In the genomic region with DNA sequence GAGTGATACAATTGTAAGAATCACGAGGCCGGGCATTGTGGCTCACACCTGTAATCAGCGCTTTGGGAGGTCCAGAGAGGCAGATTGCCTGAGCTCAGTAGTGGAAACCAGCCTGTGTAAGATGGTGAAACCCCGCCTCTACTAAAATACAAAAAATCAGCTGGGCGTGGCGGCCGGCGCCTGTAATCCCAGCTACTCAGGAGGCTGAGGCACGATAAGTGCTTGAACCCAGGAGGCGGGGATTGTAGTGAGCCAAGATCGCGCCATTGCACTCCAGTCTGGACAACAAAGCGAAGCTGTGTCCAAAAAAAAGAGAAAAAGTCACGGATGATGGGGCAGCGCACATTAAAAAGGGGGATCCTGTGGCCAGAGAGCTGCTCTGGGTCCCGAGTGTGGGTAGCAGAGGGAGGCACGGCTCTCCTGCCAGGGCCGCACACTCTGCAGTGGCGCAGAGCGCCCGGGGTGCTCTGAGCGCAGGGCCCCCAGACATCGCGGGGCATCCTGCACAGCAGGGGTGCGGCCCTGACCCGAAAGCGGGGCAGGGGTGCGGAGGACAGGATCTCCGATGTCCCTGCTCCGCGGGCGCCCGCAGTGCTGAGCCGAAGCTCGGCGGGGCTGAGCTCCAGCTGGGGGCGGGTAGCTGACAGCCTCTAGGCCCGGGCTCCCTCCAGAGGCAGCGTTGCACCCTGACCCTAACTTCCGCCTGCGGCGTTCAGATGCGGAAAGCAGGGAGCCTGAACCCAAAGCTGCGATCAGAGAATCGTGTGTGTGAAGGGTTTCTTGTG, we compare ENCODE assay signal across 1 cellular context.
TF ChIP-seq lines count a peak whose summit lies in the region.

No MANE protein-coding gene starts in this region.

TF ChIP-seq in HepG2, 621 proteins besides CTCF, POLR2A, EP300 and RAD21 (continued from another document):
- TF ChIP-seq, protein P1, sequence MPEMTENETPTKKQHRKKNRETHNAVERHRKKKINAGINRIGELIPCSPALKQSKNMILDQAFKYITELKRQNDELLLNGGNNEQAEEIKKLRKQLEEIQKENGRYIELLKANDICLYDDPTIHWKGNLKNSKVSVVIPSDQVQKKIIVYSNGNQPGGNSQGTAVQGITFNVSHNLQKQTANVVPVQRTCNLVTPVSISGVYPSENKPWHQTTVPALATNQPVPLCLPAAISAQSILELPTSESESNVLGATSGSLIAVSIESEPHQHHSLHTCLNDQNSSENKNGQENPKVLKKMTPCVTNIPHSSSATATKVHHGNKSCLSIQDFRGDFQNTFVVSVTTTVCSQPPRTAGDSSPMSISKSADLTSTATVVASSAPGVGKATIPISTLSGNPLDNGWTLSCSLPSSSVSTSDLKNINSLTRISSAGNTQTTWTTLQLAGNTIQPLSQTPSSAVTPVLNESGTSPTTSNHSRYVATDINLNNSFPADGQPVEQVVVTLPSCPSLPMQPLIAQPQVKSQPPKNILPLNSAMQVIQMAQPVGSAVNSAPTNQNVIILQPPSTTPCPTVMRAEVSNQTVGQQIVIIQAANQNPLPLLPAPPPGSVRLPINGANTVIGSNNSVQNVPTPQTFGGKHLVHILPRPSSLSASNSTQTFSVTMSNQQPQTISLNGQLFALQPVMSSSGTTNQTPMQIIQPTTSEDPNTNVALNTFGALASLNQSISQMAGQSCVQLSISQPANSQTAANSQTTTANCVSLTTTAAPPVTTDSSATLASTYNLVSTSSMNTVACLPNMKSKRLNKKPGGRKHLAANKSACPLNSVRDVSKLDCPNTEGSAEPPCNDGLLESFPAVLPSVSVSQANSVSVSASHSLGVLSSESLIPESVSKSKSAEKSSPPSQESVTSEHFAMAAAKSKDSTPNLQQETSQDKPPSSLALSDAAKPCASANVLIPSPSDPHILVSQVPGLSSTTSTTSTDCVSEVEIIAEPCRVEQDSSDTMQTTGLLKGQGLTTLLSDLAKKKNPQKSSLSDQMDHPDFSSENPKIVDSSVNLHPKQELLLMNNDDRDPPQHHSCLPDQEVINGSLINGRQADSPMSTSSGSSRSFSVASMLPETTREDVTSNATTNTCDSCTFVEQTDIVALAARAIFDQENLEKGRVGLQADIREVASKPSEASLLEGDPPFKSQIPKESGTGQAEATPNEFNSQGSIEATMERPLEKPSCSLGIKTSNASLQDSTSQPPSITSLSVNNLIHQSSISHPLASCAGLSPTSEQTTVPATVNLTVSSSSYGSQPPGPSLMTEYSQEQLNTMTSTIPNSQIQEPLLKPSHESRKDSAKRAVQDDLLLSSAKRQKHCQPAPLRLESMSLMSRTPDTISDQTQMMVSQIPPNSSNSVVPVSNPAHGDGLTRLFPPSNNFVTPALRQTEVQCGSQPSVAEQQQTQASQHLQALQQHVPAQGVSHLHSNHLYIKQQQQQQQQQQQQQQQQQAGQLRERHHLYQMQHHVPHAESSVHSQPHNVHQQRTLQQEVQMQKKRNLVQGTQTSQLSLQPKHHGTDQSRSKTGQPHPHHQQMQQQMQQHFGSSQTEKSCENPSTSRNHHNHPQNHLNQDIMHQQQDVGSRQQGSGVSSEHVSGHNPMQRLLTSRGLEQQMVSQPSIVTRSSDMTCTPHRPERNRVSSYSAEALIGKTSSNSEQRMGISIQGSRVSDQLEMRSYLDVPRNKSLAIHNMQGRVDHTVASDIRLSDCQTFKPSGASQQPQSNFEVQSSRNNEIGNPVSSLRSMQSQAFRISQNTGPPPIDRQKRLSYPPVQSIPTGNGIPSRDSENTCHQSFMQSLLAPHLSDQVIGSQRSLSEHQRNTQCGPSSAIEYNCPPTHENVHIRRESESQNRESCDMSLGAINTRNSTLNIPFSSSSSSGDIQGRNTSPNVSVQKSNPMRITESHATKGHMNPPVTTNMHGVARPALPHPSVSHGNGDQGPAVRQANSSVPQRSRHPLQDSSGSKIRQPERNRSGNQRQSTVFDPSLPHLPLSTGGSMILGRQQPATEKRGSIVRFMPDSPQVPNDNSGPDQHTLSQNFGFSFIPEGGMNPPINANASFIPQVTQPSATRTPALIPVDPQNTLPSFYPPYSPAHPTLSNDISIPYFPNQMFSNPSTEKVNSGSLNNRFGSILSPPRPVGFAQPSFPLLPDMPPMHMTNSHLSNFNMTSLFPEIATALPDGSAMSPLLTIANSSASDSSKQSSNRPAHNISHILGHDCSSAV (CRISPR knock-in tag; IDR thresholded peaks at IDR 0.05; ENCODE audit: borderline replicate concordance), result no peak
- TF ChIP-seq, protein P2, sequence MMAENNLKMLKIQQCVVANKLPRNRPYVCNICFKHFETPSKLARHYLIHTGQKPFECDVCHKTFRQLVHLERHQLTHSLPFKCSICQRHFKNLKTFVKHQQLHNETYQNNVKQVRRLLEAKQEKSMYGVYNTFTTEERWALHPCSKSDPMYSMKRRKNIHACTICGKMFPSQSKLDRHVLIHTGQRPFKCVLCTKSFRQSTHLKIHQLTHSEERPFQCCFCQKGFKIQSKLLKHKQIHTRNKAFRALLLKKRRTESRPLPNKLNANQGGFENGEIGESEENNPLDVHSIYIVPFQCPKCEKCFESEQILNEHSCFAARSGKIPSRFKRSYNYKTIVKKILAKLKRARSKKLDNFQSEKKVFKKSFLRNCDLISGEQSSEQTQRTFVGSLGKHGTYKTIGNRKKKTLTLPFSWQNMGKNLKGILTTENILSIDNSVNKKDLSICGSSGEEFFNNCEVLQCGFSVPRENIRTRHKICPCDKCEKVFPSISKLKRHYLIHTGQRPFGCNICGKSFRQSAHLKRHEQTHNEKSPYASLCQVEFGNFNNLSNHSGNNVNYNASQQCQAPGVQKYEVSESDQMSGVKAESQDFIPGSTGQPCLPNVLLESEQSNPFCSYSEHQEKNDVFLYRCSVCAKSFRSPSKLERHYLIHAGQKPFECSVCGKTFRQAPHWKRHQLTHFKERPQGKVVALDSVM (CRISPR knock-in tag; IDR thresholded peaks at IDR 0.05), result 0 out of 2 replicates have a peak, but pooled peaks have one; percentile 27
- TF ChIP-seq, protein P3, sequence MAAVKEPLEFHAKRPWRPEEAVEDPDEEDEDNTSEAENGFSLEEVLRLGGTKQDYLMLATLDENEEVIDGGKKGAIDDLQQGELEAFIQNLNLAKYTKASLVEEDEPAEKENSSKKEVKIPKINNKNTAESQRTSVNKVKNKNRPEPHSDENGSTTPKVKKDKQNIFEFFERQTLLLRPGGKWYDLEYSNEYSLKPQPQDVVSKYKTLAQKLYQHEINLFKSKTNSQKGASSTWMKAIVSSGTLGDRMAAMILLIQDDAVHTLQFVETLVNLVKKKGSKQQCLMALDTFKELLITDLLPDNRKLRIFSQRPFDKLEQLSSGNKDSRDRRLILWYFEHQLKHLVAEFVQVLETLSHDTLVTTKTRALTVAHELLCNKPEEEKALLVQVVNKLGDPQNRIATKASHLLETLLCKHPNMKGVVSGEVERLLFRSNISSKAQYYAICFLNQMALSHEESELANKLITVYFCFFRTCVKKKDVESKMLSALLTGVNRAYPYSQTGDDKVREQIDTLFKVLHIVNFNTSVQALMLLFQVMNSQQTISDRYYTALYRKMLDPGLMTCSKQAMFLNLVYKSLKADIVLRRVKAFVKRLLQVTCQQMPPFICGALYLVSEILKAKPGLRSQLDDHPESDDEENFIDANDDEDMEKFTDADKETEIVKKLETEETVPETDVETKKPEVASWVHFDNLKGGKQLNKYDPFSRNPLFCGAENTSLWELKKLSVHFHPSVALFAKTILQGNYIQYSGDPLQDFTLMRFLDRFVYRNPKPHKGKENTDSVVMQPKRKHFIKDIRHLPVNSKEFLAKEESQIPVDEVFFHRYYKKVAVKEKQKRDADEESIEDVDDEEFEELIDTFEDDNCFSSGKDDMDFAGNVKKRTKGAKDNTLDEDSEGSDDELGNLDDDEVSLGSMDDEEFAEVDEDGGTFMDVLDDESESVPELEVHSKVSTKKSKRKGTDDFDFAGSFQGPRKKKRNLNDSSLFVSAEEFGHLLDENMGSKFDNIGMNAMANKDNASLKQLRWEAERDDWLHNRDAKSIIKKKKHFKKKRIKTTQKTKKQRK (IDR thresholded peaks at IDR 0.05; ENCODE audit: low read length), result no peak
- TF ChIP-seq HNRNPL (IDR thresholded peaks at IDR 0.05; ENCODE audit: low read depth, low read length), result no peak
- no peak for TF ChIP-seq SIX4 (CRISPR knock-in tag; IDR thresholded peaks at IDR 0.05)
- no peak for TF ChIP-seq TSC22D2 (CRISPR knock-in tag; IDR thresholded peaks at IDR 0.05; ENCODE audit: borderline replicate concordance)
- TF ChIP-seq ZNF234 (CRISPR knock-in tag; conservative IDR thresholded peaks at IDR 0.05), result no peak
- peak; percentile 28; the same call in 1 of the 2 replicates for TF ChIP-seq ZFX (CRISPR knock-in tag; IDR thresholded peaks at IDR 0.05; ENCODE audit: low read depth)
- no peak for TF ChIP-seq MED8 (CRISPR knock-in tag; IDR thresholded peaks at IDR 0.05; ENCODE audit: insufficient replicate concordance)
- TF ChIP-seq STAG1 (CRISPR knock-in tag; IDR thresholded peaks at IDR 0.05), result peak; percentile 33
- TF ChIP-seq ATM (IDR thresholded peaks at IDR 0.05; ENCODE audit: borderline replicate concordance), result no peak
- TF ChIP-seq LCORL (IDR thresholded peaks at IDR 0.05), result no peak
- no peak for TF ChIP-seq LCORL (CRISPR knock-in tag; IDR thresholded peaks at IDR 0.05)
- no peak for TF ChIP-seq ARHGAP35 (CRISPR knock-in tag; IDR thresholded peaks at IDR 0.05; ENCODE audit: borderline replicate concordance)
- TF ChIP-seq, protein P4, sequence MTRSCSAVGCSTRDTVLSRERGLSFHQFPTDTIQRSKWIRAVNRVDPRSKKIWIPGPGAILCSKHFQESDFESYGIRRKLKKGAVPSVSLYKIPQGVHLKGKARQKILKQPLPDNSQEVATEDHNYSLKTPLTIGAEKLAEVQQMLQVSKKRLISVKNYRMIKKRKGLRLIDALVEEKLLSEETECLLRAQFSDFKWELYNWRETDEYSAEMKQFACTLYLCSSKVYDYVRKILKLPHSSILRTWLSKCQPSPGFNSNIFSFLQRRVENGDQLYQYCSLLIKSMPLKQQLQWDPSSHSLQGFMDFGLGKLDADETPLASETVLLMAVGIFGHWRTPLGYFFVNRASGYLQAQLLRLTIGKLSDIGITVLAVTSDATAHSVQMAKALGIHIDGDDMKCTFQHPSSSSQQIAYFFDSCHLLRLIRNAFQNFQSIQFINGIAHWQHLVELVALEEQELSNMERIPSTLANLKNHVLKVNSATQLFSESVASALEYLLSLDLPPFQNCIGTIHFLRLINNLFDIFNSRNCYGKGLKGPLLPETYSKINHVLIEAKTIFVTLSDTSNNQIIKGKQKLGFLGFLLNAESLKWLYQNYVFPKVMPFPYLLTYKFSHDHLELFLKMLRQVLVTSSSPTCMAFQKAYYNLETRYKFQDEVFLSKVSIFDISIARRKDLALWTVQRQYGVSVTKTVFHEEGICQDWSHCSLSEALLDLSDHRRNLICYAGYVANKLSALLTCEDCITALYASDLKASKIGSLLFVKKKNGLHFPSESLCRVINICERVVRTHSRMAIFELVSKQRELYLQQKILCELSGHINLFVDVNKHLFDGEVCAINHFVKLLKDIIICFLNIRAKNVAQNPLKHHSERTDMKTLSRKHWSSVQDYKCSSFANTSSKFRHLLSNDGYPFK (CRISPR knock-in tag; IDR thresholded peaks at IDR 0.05; ENCODE audit: borderline replicate concordance), result 0 out of 2 replicates have a peak, but pooled peaks have one; percentile 27
- TF ChIP-seq AGO1 (IDR thresholded peaks at IDR 0.05; ENCODE audit: low read depth, low read length, poor library complexity, severe bottlenecking), result no peak
- no peak for TF ChIP-seq ZNF790 (CRISPR knock-in tag; IDR thresholded peaks at IDR 0.05; ENCODE audit: borderline replicate concordance)
- no peak for TF ChIP-seq KLF6 (CRISPR knock-in tag; IDR thresholded peaks at IDR 0.05)
- TF ChIP-seq JDP2 (CRISPR knock-in tag; IDR thresholded peaks at IDR 0.05; ENCODE audit: borderline replicate concordance), result no peak
- peak; percentile 48; the same call in 1 of the 2 replicates for TF ChIP-seq ZFY (CRISPR knock-in tag; IDR thresholded peaks at IDR 0.05)
- peak; percentile 72 for TF ChIP-seq ELF3 (CRISPR knock-in tag; IDR thresholded peaks at IDR 0.05)
- no peak for TF ChIP-seq CCAR2 (optimal IDR thresholded peaks at IDR 0.05; ENCODE audit: low read depth, low read length)
- no peak for TF ChIP-seq TBX3 (IDR thresholded peaks at IDR 0.05; ENCODE audit: borderline replicate concordance)
